ENCODE assay signal across 1 cellular context in genomic region chrX:12228862-12229261, GRCh38.
TF ChIP-seq lines count a peak whose summit lies in the region.

No MANE protein-coding gene starts in this region.

TF ChIP-seq in HEK293, 187 proteins besides CTCF, POLR2A, EP300 and RAD21 (continued from another document):
- no peak for TF ChIP-seq PRDM10 (tag by site-specific recombination; IDR thresholded peaks at IDR 0.05)
- TF ChIP-seq ZNF561 (tag by site-specific recombination; IDR thresholded peaks at IDR 0.05; ENCODE audit: borderline replicate concordance), result no peak
- TF ChIP-seq, protein P1, sequence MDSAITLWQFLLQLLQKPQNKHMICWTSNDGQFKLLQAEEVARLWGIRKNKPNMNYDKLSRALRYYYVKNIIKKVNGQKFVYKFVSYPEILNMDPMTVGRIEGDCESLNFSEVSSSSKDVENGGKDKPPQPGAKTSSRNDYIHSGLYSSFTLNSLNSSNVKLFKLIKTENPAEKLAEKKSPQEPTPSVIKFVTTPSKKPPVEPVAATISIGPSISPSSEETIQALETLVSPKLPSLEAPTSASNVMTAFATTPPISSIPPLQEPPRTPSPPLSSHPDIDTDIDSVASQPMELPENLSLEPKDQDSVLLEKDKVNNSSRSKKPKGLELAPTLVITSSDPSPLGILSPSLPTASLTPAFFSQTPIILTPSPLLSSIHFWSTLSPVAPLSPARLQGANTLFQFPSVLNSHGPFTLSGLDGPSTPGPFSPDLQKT (IDR thresholded peaks at IDR 0.05; ENCODE audit: borderline replicate concordance, low read depth, low read length), result no peak
- peak; percentile 98 for TF ChIP-seq ZNF843 (tag by site-specific recombination; IDR thresholded peaks at IDR 0.05)
- TF ChIP-seq ZBTB10 (tag by site-specific recombination; IDR thresholded peaks at IDR 0.05), result no peak
- TF ChIP-seq, protein P2, sequence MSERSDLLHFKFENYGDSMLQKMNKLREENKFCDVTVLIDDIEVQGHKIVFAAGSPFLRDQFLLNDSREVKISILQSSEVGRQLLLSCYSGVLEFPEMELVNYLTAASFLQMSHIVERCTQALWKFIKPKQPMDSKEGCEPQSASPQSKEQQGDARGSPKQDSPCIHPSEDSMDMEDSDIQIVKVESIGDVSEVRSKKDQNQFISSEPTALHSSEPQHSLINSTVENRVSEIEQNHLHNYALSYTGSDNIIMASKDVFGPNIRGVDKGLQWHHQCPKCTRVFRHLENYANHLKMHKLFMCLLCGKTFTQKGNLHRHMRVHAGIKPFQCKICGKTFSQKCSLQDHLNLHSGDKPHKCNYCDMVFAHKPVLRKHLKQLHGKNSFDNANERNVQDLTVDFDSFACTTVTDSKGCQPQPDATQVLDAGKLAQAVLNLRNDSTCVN (tag by site-specific recombination; optimal IDR thresholded peaks at IDR 0.05), result no peak
- no peak; the same call in 1 of the 2 replicates for TF ChIP-seq MEIS1 (CRISPR knock-in tag; IDR thresholded peaks at IDR 0.05; ENCODE audit: borderline replicate concordance)
- TF ChIP-seq ZBTB8A (tag by site-specific recombination; IDR thresholded peaks at IDR 0.05), result peak; percentile 30; the same call in 1 of the 2 replicates
- TF ChIP-seq, protein P3, sequence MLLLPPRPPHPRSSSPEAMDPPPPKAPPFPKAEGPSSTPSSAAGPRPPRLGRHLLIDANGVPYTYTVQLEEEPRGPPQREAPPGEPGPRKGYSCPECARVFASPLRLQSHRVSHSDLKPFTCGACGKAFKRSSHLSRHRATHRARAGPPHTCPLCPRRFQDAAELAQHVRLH (tag by site-specific recombination; IDR thresholded peaks at IDR 0.05), result peak; percentile 91
- peak; percentile 95 for TF ChIP-seq ZXDB (tag by site-specific recombination; IDR thresholded peaks at IDR 0.05)
- TF ChIP-seq ZNF311 (tag by site-specific recombination; IDR thresholded peaks at IDR 0.05; ENCODE audit: borderline replicate concordance), result no peak
- TF ChIP-seq, protein P4, sequence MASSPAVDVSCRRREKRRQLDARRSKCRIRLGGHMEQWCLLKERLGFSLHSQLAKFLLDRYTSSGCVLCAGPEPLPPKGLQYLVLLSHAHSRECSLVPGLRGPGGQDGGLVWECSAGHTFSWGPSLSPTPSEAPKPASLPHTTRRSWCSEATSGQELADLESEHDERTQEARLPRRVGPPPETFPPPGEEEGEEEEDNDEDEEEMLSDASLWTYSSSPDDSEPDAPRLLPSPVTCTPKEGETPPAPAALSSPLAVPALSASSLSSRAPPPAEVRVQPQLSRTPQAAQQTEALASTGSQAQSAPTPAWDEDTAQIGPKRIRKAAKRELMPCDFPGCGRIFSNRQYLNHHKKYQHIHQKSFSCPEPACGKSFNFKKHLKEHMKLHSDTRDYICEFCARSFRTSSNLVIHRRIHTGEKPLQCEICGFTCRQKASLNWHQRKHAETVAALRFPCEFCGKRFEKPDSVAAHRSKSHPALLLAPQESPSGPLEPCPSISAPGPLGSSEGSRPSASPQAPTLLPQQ (tag by site-specific recombination; IDR thresholded peaks at IDR 0.05), result 0 out of 2 replicates have a peak, but pooled peaks have one; percentile 36
- no peak for TF ChIP-seq SCRT1 (tag by site-specific recombination; IDR thresholded peaks at IDR 0.05; ENCODE audit: borderline replicate concordance)
- TF ChIP-seq ZSCAN30 (tag by site-specific recombination; IDR thresholded peaks at IDR 0.05), result 0 out of 2 replicates have a peak, but pooled peaks have one; percentile 61
- TF ChIP-seq ZNF777 (tag by site-specific recombination; IDR thresholded peaks at IDR 0.05; ENCODE audit: borderline replicate concordance), result no peak
- peak; percentile 77 for TF ChIP-seq KLF8 (tag by site-specific recombination; IDR thresholded peaks at IDR 0.05)
- no peak for TF ChIP-seq ZNF248 (tag by site-specific recombination; IDR thresholded peaks at IDR 0.05)
- no peak for TF ChIP-seq SP3 (tag by site-specific recombination; IDR thresholded peaks at IDR 0.05)
- TF ChIP-seq EGR2 (tag by site-specific recombination; IDR thresholded peaks at IDR 0.05; ENCODE audit: low read depth), result no peak
- no peak for TF ChIP-seq ZNF571 (tag by site-specific recombination; IDR thresholded peaks at IDR 0.05)
- TF ChIP-seq ZEB2 (tag by site-specific recombination; IDR thresholded peaks at IDR 0.05), result 0 out of 2 replicates have a peak, but pooled peaks have one; percentile 27
- TF ChIP-seq ZNF76 (tag by site-specific recombination; IDR thresholded peaks at IDR 0.05; ENCODE audit: borderline replicate concordance, low read depth), result no peak
- no peak for TF ChIP-seq ZNF274 (IDR thresholded peaks at IDR 0.05; ENCODE audit: low read length)
- no peak for TF ChIP-seq ZNF274 (tag by site-specific recombination; IDR thresholded peaks at IDR 0.05; ENCODE audit: borderline replicate concordance)
- peak; percentile 52; the same call in 1 of the 2 replicates for TF ChIP-seq ZNF488 (tag by site-specific recombination; IDR thresholded peaks at IDR 0.05)
- no peak for TF ChIP-seq SP2 (tag by site-specific recombination; IDR thresholded peaks at IDR 0.05)
- peak; percentile 73 for TF ChIP-seq GFI1B (tag by site-specific recombination; IDR thresholded peaks at IDR 0.05)
